Comparison of ENCODE assay signal across 10 cellular contexts in genomic region chr10:78579995-78580394, GRCh38.
DNase-seq lines count a peak whose midpoint lies in the region; TF ChIP-seq lines count a peak whose summit lies in the region.
"Had no signal": no experiment of that assay in that cellular context is flagged by ENCODE, and none has a peak within 500 bp of the region (broad histone marks: within the 10 kb centered on the region; RNA-seq: fewer than 3 reads in every experiment).

No MANE protein-coding gene starts in this region.

- H3K27ac ChIP-seq in osteoblast (ENCODE audit: low read depth, low read length), result no peak overlapping the region
- peak overlapping the region in 1 of 4 donors; percentile 6 for H3K27ac ChIP-seq in Peyer's patch

- intact Hi-C loops in head of caudate nucleus (cut with DNase I), result no loop called here

- TF ChIP-seq POLR2A in Peyer's patch (IDR thresholded peaks at IDR 0.05), result no peak

- H4K20me1 ChIP-seq in osteoblast (ENCODE audit: insufficient read depth, low read length), result no peaks in the 10 kb centered on the region

- peak; percentile 75 for DNase-seq in NCI-H1105 treated with DMSO at 0.1 percent for 48 hours (lab: John Stamatoyannopoulos, UW)
- DNase-seq in RPMI7951 (ENCODE audit: low read depth), result peak; percentile 65
- peak; percentile 48 to 96 (median 88) for DNase-seq in head of caudate nucleus
- peak; percentile 89 for DNase-seq in putamen (ENCODE audit: low spot score)
- DNase-seq in osteoblast (ENCODE audit: insufficient read length, low spot score, missing footprints), result no peak
- no peak for DNase-seq in T-helper 1 cell
- DNase-seq in AG08395 (ENCODE audit: low spot score), result no peak
- DNase-seq in Peyer's patch, result no peak
- DNase-seq: stimulated activated CD4-positive, alpha-beta T cell treated with anti-CD3 and anti-CD28 coated beads, Interleukin-1b, Interleukin-23, amount 100 ng/mL, for 48 hours had no signal

- no peak overlapping the region for H2AFZ ChIP-seq in osteoblast (ENCODE audit: low read length)

- H3K9me3 ChIP-seq in osteoblast (ENCODE audit: low read depth, low read length) (no peaks in the 10 kb centered on the region), Peyer's patch (no peaks in the 10 kb centered on the region)

- no peaks in the 10 kb centered on the region for H3K79me2 ChIP-seq in osteoblast (ENCODE audit: insufficient read depth, low read length)

- H3K4me2 ChIP-seq in osteoblast (ENCODE audit: insufficient read depth, low read length), result no peak overlapping the region

- H3K36me3 ChIP-seq in osteoblast (ENCODE audit: insufficient read depth, low read length) (no peaks in the 10 kb centered on the region), Peyer's patch (no peaks in the 10 kb centered on the region)

- no peaks in the 10 kb centered on the region for H3K4me1 ChIP-seq in osteoblast (ENCODE audit: insufficient read depth, low read length)
- H3K4me1 ChIP-seq in Peyer's patch, result peaks cover 0 to 10% (median 0%) of the 10 kb centered on the region in 4 donors

- no peak for TF ChIP-seq CTCF in osteoblast (IDR thresholded peaks at IDR 0.05; ENCODE audit: extremely low read depth, low read depth, low read length)
- TF ChIP-seq CTCF in Peyer's patch (IDR thresholded peaks at IDR 0.05), result no peak

- H3K4me3 ChIP-seq in osteoblast (ENCODE audit: insufficient read depth, low read length), result no peak overlapping the region
- H3K4me3 ChIP-seq in Peyer's patch, result no peak overlapping the region
- H3K4me3 ChIP-seq: lung had no signal

- H3K27me3 ChIP-seq in osteoblast (ENCODE audit: insufficient read depth, low read length) (peaks cover 22% of the 10 kb centered on the region), Peyer's patch (no peaks in the 10 kb centered on the region)

Comparison
In these comparisons a context has a peak if more than half of its experiments do, and no peak if none do; other contexts are left out.
1. DNase-seq: peak in NCI-H1105 treated with DMSO at 0.1 percent for 48 hours (single experiment), RPMI7951 (single experiment), head of caudate nucleus (42 of 42) and putamen (single experiment); none in osteoblast (single experiment), T-helper 1 cell (0 of 5), AG08395 (single experiment) and Peyer's patch (0 of 3).